In the genomic region with DNA sequence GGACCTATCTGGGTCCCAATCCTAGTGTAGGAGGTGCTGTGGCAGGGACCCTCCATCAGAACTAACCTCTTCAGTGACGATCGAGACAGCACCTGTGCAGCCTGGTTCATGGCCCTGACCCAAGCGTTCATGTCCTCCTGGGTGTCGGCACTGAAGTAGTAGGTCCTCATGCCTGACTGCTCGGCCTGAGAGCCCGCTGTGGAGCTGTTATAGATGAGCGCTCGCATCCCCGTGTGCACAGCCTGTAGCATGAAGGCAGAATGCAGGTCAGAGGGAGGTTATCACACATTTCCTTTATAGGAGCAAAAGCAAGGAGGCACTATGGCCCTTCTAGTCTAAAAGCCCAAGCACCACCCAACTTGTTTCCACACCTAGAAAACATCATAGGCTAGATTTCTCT, we compare ENCODE assay signal across 14 cellular contexts.
"Had no signal": no experiment of that assay in that cellular context is flagged by ENCODE, and none has a peak within 500 bp of the region (broad histone marks: within the 10 kb centered on the region; RNA-seq: fewer than 3 reads in every experiment).

No MANE protein-coding gene starts in this region.

- H3K9me3 Mint-ChIP-seq: activated naive CD4-positive, alpha-beta T cell treated with anti-CD3 and anti-CD28 coated beads, Interleukin-2, amount 10 ng/mL, durations not matched to agents 7 days and 5 days; activated T-helper 2 cell treated with anti-CD3 and anti-CD28 coated beads, Interferon-gamma antibody, Interleukin-2, Interleukin-4, amounts not matched to agents 10 μg/mL and 5 μg/mL and 100 μg/mL, durations not matched to agents 14 hours and 24 hours and 36 hours; type B pancreatic cell had no signal

- H3K27me3 ChIP-seq: cardiac muscle cell, heart left ventricle, ovary had no signal

- H3K4me3 ChIP-seq: cardiac muscle cell, heart left ventricle, ovary had no signal

- H3K4me1 Mint-ChIP-seq: activated naive CD4-positive, alpha-beta T cell treated with anti-CD3 and anti-CD28 coated beads, Interleukin-2, amount 10 ng/mL, durations not matched to agents 7 days and 5 days; neural crest cell had no signal

- DNase-seq: activated CD4-positive, alpha-beta T cell treated with anti-CD3 and anti-CD28 coated beads, Interleukin-2, amount 50 U/mL, for 4 hours; activated CD4-positive, CD25-positive, alpha-beta regulatory T cell treated with anti-CD3 and anti-CD28 coated beads, Interleukin-2, amount 50 U/mL, for 72 hours; activated naive CD4-positive, alpha-beta T cell treated with anti-CD3 and anti-CD28 coated beads, Interleukin-2, amount 10 ng/mL, durations not matched to agents 7 days and 5 days; heart left ventricle; midbrain; ovary; stimulated activated naive CD8-positive, alpha-beta T cell treated with anti-CD3 and anti-CD28 coated beads, Interleukin-15, Interleukin-2, amounts not matched to agents 100 U/mL and 50 U/mL, for 24 hours had no signal

- H3K27me3 Mint-ChIP-seq: activated naive CD4-positive, alpha-beta T cell treated with anti-CD3 and anti-CD28 coated beads, Interleukin-2, amount 10 ng/mL, durations not matched to agents 7 days and 5 days; type B pancreatic cell had no signal

- ATAC-seq: heart left ventricle; left lobe of liver; sciatic nerve; stimulated activated naive CD8-positive, alpha-beta T cell treated with anti-CD3 and anti-CD28 coated beads, Interleukin-15, Interleukin-2, amounts not matched to agents 100 U/mL and 50 U/mL, for 24 hours had no signal

- H3K36me3 ChIP-seq: ovary had no signal

- H3K27ac ChIP-seq: cardiac muscle cell, epithelial cell of prostate, heart left ventricle, ovary had no signal

- H3K9me3 ChIP-seq: heart left ventricle, ovary had no signal

- H3K27ac Mint-ChIP-seq: activated naive CD4-positive, alpha-beta T cell treated with anti-CD3 and anti-CD28 coated beads, Interleukin-2, amount 10 ng/mL, durations not matched to agents 7 days and 5 days; activated T-helper 2 cell treated with anti-CD3 and anti-CD28 coated beads, Interferon-gamma antibody, Interleukin-2, Interleukin-4, amounts not matched to agents 10 μg/mL and 5 μg/mL and 100 μg/mL, durations not matched to agents 14 hours and 24 hours and 36 hours had no signal

- H3K36me3 Mint-ChIP-seq: activated naive CD4-positive, alpha-beta T cell treated with anti-CD3 and anti-CD28 coated beads, Interleukin-2, amount 10 ng/mL, durations not matched to agents 7 days and 5 days had no signal

- H3K4me3 Mint-ChIP-seq: activated naive CD4-positive, alpha-beta T cell treated with anti-CD3 and anti-CD28 coated beads, Interleukin-2, amount 10 ng/mL, durations not matched to agents 7 days and 5 days; neural crest cell; type B pancreatic cell had no signal
